In genomic region chr10:81874878-81875679, GRCh38 we compare ENCODE assay signal across 9 cellular contexts. TPM values are rescaled to one million over a fixed set of nuclear protein-coding genes. Genes with fewer than 3 reads are reported as not detected.
DNase-seq lines count a peak whose midpoint lies in the region; ATAC-seq and TF ChIP-seq lines count a peak whose summit lies in the region.
"Had no signal": no experiment of that assay in that cellular context is flagged by ENCODE, and none has a peak within 500 bp of the region (broad histone marks: within the 10 kb centered on the region; RNA-seq: fewer than 3 reads in every experiment).

TSS of gene NRG3 (plus strand) at chr10:81875194.

- DNase-seq in BE2C = peak; percentile 41
- DNase-seq in GM20000 (ENCODE audit: low spot score) = peak; percentile 41
- peak in 8 of 61 donors; percentile 10 to 74 (median 42) for DNase-seq in caudate nucleus (lab: John Stamatoyannopoulos, UW)
- no peak for DNase-seq in mucosa of gallbladder (ENCODE audit: low spot score)

- H3K4me3 ChIP-seq in BE2C (ENCODE audit: low read depth, low read length) = peak within 1 kb of the TSS; percentile 28

- ATAC-seq in HG02973 (IDR thresholded peaks at IDR 0.05; ENCODE audit: unreplicated experiment) = no peak
- no peak for ATAC-seq in GM18858 (IDR thresholded peaks at IDR 0.05; ENCODE audit: unreplicated experiment)
- ATAC-seq in GM19395 (IDR thresholded peaks at IDR 0.05; ENCODE audit: unreplicated experiment) = no peak
- no peak for ATAC-seq in HG03460 (IDR thresholded peaks at IDR 0.05; ENCODE audit: unreplicated experiment)

- H3K4me1 ChIP-seq in BE2C = no peaks in the 10 kb centered on the region

- H3K27me3 ChIP-seq in BE2C = peaks cover 65% of the 10 kb centered on the region

- no peaks in the 10 kb centered on the region for H3K36me3 ChIP-seq in BE2C

- H3K9me3 ChIP-seq in BE2C = no peaks in the 10 kb centered on the region

- no peak for TF ChIP-seq CTCF in BE2C (IDR thresholded peaks at IDR 0.05; ENCODE audit: low read depth, low read length)
- TF ChIP-seq CTCF in GM20000 (IDR thresholded peaks at IDR 0.05; ENCODE audit: extremely low read depth, missing control alignments) = no peak

- H3K27ac ChIP-seq in caudate nucleus (ENCODE audit: low read depth, low read length) = peak within 1 kb of the TSS; percentile 68

RNA-seq across cellular contexts. Expression of gene NRG3, which starts in this region (rescaled TPM):
- 7.7 TPM for polyA plus RNA-seq in BE2C (2012; ENCODE audit: insufficient read depth, insufficient read length, low read depth)
- 14.6 TPM for total RNA-seq in mucosa of gallbladder
- total RNA-seq: bronchial epithelial cell had no signal
